In genomic region chr1:9910425-9911178, GRCh38 we compare ENCODE assay signal across 8 cellular contexts. TPM values are rescaled to one million over a fixed set of nuclear protein-coding genes. Genes with fewer than 3 reads are reported as not detected.
DNase-seq lines count a peak whose midpoint lies in the region; ATAC-seq and TF ChIP-seq lines count a peak whose summit lies in the region.

No MANE protein-coding gene starts in this region.

- peak; percentile 96 to 97 for ATAC-seq in natural killer cell treated with Interleukin-12 subunit alpha and Interleukin-12 subunit beta and Interleukin-15 and Interleukin-18, amount 100 ng/mL, for 72 hours

- peak overlapping the region; percentile 98 for H3K27ac Mint-ChIP-seq in activated T-helper 2 cell treated with anti-CD3 and anti-CD28 coated beads, Interferon-gamma antibody, Interleukin-2, Interleukin-4, amounts not matched to agents 10 μg/mL and 5 μg/mL and 100 μg/mL, durations not matched to agents 14 hours and 24 hours and 36 hours
- H3K27ac Mint-ChIP-seq in natural killer cell treated with Interleukin-12 subunit alpha and Interleukin-12 subunit beta and Interleukin-15 and Interleukin-18, amount 100 ng/mL, for 72 hours: peak overlapping the region; percentile 92 to 93

- TF ChIP-seq CTCF in LNCaP clone FGC (IDR thresholded peaks at IDR 0.05; ENCODE audit: control insufficient read depth, extremely low read depth, insufficient read depth) (no peak), fibroblast of mammary gland (conservative IDR thresholded peaks at IDR 0.05; ENCODE audit: control insufficient read depth, insufficient read depth, low read depth, low read length) (no peak)

- H3K4me3 ChIP-seq in LNCaP clone FGC (ENCODE audit: low read depth, low read length) (peak overlapping the region; percentile 71), fibroblast of mammary gland (ENCODE audit: control insufficient read depth, low read depth, low read length) (peak overlapping the region; percentile 78)

- H3K36me3 Mint-ChIP-seq in activated T-helper 2 cell treated with anti-CD3 and anti-CD28 coated beads, Interferon-gamma antibody, Interleukin-2, Interleukin-4, amounts not matched to agents 10 μg/mL and 5 μg/mL and 100 μg/mL, durations not matched to agents 14 hours and 24 hours and 36 hours (ENCODE audit: low read depth): no peaks in the 10 kb centered on the region
- no peaks in the 10 kb centered on the region for H3K36me3 Mint-ChIP-seq in natural killer cell treated with Interleukin-12 subunit alpha and Interleukin-12 subunit beta and Interleukin-15 and Interleukin-18, amount 100 ng/mL, for 72 hours

- DNase-seq in EL (peak; percentile 99), H4 (ENCODE audit: low spot score) (peak; percentile 99), LNCaP clone FGC (ENCODE audit: low read depth) (peak; percentile 96), RPMI8226 (peak; percentile 100), fibroblast of mammary gland (ENCODE audit: low read depth) (peak; percentile 97)
- peak; percentile 100 for DNase-seq in activated T-helper 2 cell treated with anti-CD3 and anti-CD28 coated beads, Interferon-gamma antibody, Interleukin-2, Interleukin-4, amounts not matched to agents 10 μg/mL and 5 μg/mL and 100 μg/mL, durations not matched to agents 14 hours and 24 hours and 36 hours (ENCODE audit: low spot score)
- peak; percentile 100 for DNase-seq in natural killer cell treated with Interleukin-12 subunit alpha and Interleukin-12 subunit beta and Interleukin-15 and Interleukin-18, amount 100 ng/mL, for 72 hours (ENCODE audit: low spot score)
- DNase-seq in stimulated activated naive CD4-positive, alpha-beta T cell treated with Interleukin-2 at 50 U/mL for 16 hours (lab: John Stamatoyannopoulos, UW): peak; percentile 100

- H3K9me3 Mint-ChIP-seq in activated T-helper 2 cell treated with anti-CD3 and anti-CD28 coated beads, Interferon-gamma antibody, Interleukin-2, Interleukin-4, amounts not matched to agents 10 μg/mL and 5 μg/mL and 100 μg/mL, durations not matched to agents 14 hours and 24 hours and 36 hours: no peaks in the 10 kb centered on the region
- no peaks in the 10 kb centered on the region for H3K9me3 Mint-ChIP-seq in natural killer cell treated with Interleukin-12 subunit alpha and Interleukin-12 subunit beta and Interleukin-15 and Interleukin-18, amount 100 ng/mL, for 72 hours

- intact Hi-C loops in activated T-helper 2 cell treated with anti-CD3 and anti-CD28 coated beads, Interferon-gamma antibody, Interleukin-2, Interleukin-4, amounts not matched to agents 10 μg/mL and 5 μg/mL and 100 μg/mL, durations not matched to agents 14 hours and 24 hours and 36 hours (cut with micrococcal nuclease): loop anchor here (1.0 to 2.0 kb wide), 2 partner anchors 32 to 123 kb away; partner anchors contain the start of genes LZIC and NMNAT1

- H3K27me3 Mint-ChIP-seq in activated T-helper 2 cell treated with anti-CD3 and anti-CD28 coated beads, Interferon-gamma antibody, Interleukin-2, Interleukin-4, amounts not matched to agents 10 μg/mL and 5 μg/mL and 100 μg/mL, durations not matched to agents 14 hours and 24 hours and 36 hours (ENCODE audit: low read depth): peaks cover 4% of the 10 kb centered on the region
- H3K27me3 Mint-ChIP-seq in natural killer cell treated with Interleukin-12 subunit alpha and Interleukin-12 subunit beta and Interleukin-15 and Interleukin-18, amount 100 ng/mL, for 72 hours: no peaks in the 10 kb centered on the region

- peaks cover 27% of the 10 kb centered on the region for H3K4me1 Mint-ChIP-seq in activated T-helper 2 cell treated with anti-CD3 and anti-CD28 coated beads, Interferon-gamma antibody, Interleukin-2, Interleukin-4, amounts not matched to agents 10 μg/mL and 5 μg/mL and 100 μg/mL, durations not matched to agents 14 hours and 24 hours and 36 hours (ENCODE audit: low read depth)
- peaks cover 35 to 41% of the 10 kb centered on the region in 2 donors for H3K4me1 Mint-ChIP-seq in natural killer cell treated with Interleukin-12 subunit alpha and Interleukin-12 subunit beta and Interleukin-15 and Interleukin-18, amount 100 ng/mL, for 72 hours (ENCODE audit: low read depth in 2 of 2)

- peak overlapping the region; percentile 89 for H3K4me3 Mint-ChIP-seq in activated T-helper 2 cell treated with anti-CD3 and anti-CD28 coated beads, Interferon-gamma antibody, Interleukin-2, Interleukin-4, amounts not matched to agents 10 μg/mL and 5 μg/mL and 100 μg/mL, durations not matched to agents 14 hours and 24 hours and 36 hours (ENCODE audit: low read depth)
- peak overlapping the region; percentile 90 for H3K4me3 Mint-ChIP-seq in natural killer cell treated with Interleukin-12 subunit alpha and Interleukin-12 subunit beta and Interleukin-15 and Interleukin-18, amount 100 ng/mL, for 72 hours

RNA-seq across cellular contexts. Expression of gene CTNNBIP1, which starts 0.5 kb away (rescaled TPM):
- total RNA-seq in H4 (2014; rRNA removed; shearing (Covaris generic)): 16.6 and 18.9 TPM in 2 replicates
- total RNA-seq in activated T-helper 2 cell treated with anti-CD3 and anti-CD28 coated beads, Interferon-gamma antibody, Interleukin-2, Interleukin-4, amounts not matched to agents 10 μg/mL and 5 μg/mL and 100 μg/mL, durations not matched to agents 14 hours and 24 hours and 36 hours: 7.4 and 7.5 TPM in 2 replicates
- 10 to 100 TPM; 12.5 to 18.7 TPM for total RNA-seq in natural killer cell treated with Interleukin-12 subunit alpha and Interleukin-12 subunit beta and Interleukin-15 and Interleukin-18, amount 100 ng/mL, for 72 hours

RNA-seq across cellular contexts. Expression of gene LZIC, which starts 32.6 kb away (rescaled TPM):
- total RNA-seq in H4 (2014; rRNA removed; shearing (Covaris generic)): 27.4 and 37.8 TPM in 2 replicates
- total RNA-seq in activated T-helper 2 cell treated with anti-CD3 and anti-CD28 coated beads, Interferon-gamma antibody, Interleukin-2, Interleukin-4, amounts not matched to agents 10 μg/mL and 5 μg/mL and 100 μg/mL, durations not matched to agents 14 hours and 24 hours and 36 hours: 30.0 and 31.1 TPM in 2 replicates
- 10 to 100 TPM; 24.8 to 25.5 TPM for total RNA-seq in natural killer cell treated with Interleukin-12 subunit alpha and Interleukin-12 subunit beta and Interleukin-15 and Interleukin-18, amount 100 ng/mL, for 72 hours

RNA-seq across cellular contexts. Expression of gene NMNAT1, which starts 32.7 kb away (rescaled TPM):
- 3.5 and 5.8 TPM in 2 replicates for total RNA-seq in H4 (2014; rRNA removed; shearing (Covaris generic))
- total RNA-seq in activated T-helper 2 cell treated with anti-CD3 and anti-CD28 coated beads, Interferon-gamma antibody, Interleukin-2, Interleukin-4, amounts not matched to agents 10 μg/mL and 5 μg/mL and 100 μg/mL, durations not matched to agents 14 hours and 24 hours and 36 hours: 6.8 TPM in 2 replicates
- 10 to 100 TPM in 1 of 2 donors, 1 to 10 TPM in 1; 9.8 to 12.3 TPM for total RNA-seq in natural killer cell treated with Interleukin-12 subunit alpha and Interleukin-12 subunit beta and Interleukin-15 and Interleukin-18, amount 100 ng/mL, for 72 hours

Comparison
In these comparisons a context has a peak if more than half of its experiments do, and no peak if none do; other contexts are left out.
1. Peak in every context shown above with its lines: DNase-seq, ATAC-seq and H3K4me3 ChIP-seq.